17 cellular contexts compared by ENCODE assay signal in the genomic region with DNA sequence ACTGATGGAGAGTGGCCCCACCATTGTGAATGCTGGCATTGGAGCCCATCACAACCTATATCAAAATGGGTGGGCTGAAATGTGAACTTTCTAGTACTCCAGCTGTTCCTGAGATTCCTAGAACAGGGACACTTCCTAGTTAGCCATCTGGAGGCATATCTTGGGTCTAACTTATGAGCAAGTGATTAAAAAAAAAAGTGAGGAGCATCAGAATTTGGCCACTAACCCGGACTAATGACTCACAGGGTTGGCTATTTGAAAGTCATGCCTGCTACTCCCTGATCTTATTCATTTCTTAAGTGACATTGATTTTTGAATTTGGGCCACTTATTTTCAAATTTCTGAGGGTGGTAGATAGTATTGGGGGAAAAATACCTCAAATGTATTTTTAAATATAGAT.
DNase-seq lines count a peak whose midpoint lies in the region; TF ChIP-seq lines count a peak whose summit lies in the region.
"Had no signal": no experiment of that assay in that cellular context is flagged by ENCODE, and none has a peak within 500 bp of the region (broad histone marks: within the 10 kb centered on the region; RNA-seq: fewer than 3 reads in every experiment).

No MANE protein-coding gene starts in this region.

- H3K18ac ChIP-seq in mesenchymal stem cell (ENCODE audit: low read depth in 1 of 2, low read length in 2 of 2), result no peak overlapping the region

- no peaks in the 10 kb centered on the region for H3K36me3 Mint-ChIP-seq in activated CD4-positive, alpha-beta T cell treated with anti-CD3 and anti-CD28 coated beads, Interleukin-2, amount 10 ng/mL, durations not matched to agents 7 days and 5 days (ENCODE audit: low read depth)
- H3K36me3 Mint-ChIP-seq: CD8-positive, alpha-beta memory T cell; T-cell had no signal

- H4K91ac ChIP-seq in mesenchymal stem cell (ENCODE audit: low read length), result peak overlapping the region; percentile 40

- H3K27me3 ChIP-seq in BJ (ENCODE audit: control insufficient read depth, insufficient read depth, low read length) (peaks cover 2% of the 10 kb centered on the region; the same call in 1 of the 2 replicates), GM23248 (replicated peaks; ENCODE audit: insufficient read depth) (peaks cover 14% of the 10 kb centered on the region; the same call in 1 of the 2 replicates), mesenchymal stem cell (ENCODE audit: control insufficient read depth in 1 of 2, insufficient read depth in 1 of 2, low read length in 2 of 2) (peaks cover 0 to 24% of the 10 kb centered on the region in 2 experiments), Peyer's patch (no peaks in the 10 kb centered on the region)
- H3K27me3 ChIP-seq: BLaER1 treated with 17β-estradiol and CSF1 and Interleukin-3, amounts not matched to agents 10 nM and 100 nM had no signal

- no peak overlapping the region for H2BK120ac ChIP-seq in mesenchymal stem cell (ENCODE audit: low read depth, low read length)

- no peak for TF ChIP-seq POLR2A in Peyer's patch (IDR thresholded peaks at IDR 0.05)

- no peak overlapping the region for H2AK5ac ChIP-seq in mesenchymal stem cell (ENCODE audit: low read length, severe bottlenecking)

- no peak overlapping the region for H3K23ac ChIP-seq in mesenchymal stem cell (ENCODE audit: low read length in 2 of 2)

- H3K9me3 ChIP-seq in GM23248 (ENCODE audit: low read depth), result no peaks in the 10 kb centered on the region
- no peaks in the 10 kb centered on the region for H3K9me3 ChIP-seq in mesenchymal stem cell (ENCODE audit: control insufficient read depth, low read length)
- no peaks in the 10 kb centered on the region for H3K9me3 ChIP-seq in Peyer's patch
- H3K9me3 ChIP-seq: BLaER1 treated with 17β-estradiol and CSF1 and Interleukin-3, amounts not matched to agents 10 nM and 100 nM; SK-N-SH had no signal

- peak; percentile 73 for DNase-seq in BJ (ENCODE audit: low read depth)
- DNase-seq in GM23248, result peak; percentile 79
- DNase-seq in RPMI7951 (ENCODE audit: low read depth), result peak; percentile 14
- no peak for DNase-seq in mesenchymal stem cell
- no peak for DNase-seq in iPS-NIHi7 (ENCODE audit: extremely low spot score)
- DNase-seq in Peyer's patch, result no peak
- no peak for DNase-seq in activated CD4-positive, alpha-beta T cell treated with anti-CD3 and anti-CD28 coated beads, Interleukin-2, amount 10 ng/mL, durations not matched to agents 7 days and 5 days
- DNase-seq: ACHN; CD8-positive, alpha-beta memory T cell; DND-41; GF-D8; NCI-H1417 treated with DMSO at 0.1 percent for 48 hours; NCI-H1930; Right ventricle myocardium superior; SK-N-SH; T-cell had no signal

- no peak overlapping the region for H4K8ac ChIP-seq in mesenchymal stem cell (ENCODE audit: low read length)

- H3K9me2 ChIP-seq in GM23248 (ENCODE audit: insufficient read depth), result no peaks in the 10 kb centered on the region
- H3K9me2 ChIP-seq: SK-N-SH had no signal

- in situ Hi-C loops in GM23248 (cut with MboI), result no loop called here

- no peak for TF ChIP-seq CTCF in BJ (IDR thresholded peaks at IDR 0.05; ENCODE audit: insufficient read depth, low read depth, low read length)
- TF ChIP-seq CTCF in Peyer's patch (IDR thresholded peaks at IDR 0.05), result no peak

- H2BK12ac ChIP-seq in mesenchymal stem cell (ENCODE audit: low read length in 2 of 2), result no peak overlapping the region

- WGBS in GM23248 (ENCODE audit: low coverage in 1 of 2, low lambda C conversion rate in 2 of 2, missing lambda C conversion rate in 2 of 2), 2 experiments, result 0% methylated on average over 1 of the region's 1 CpG
- WGBS in mesenchymal stem cell, result 100% methylated on average over 1 of the region's 1 CpG

- H3K4me2 ChIP-seq in GM23248 (ENCODE audit: unreplicated experiment) (no peak overlapping the region), mesenchymal stem cell (ENCODE audit: low read length, poor library complexity, severe bottlenecking) (no peak overlapping the region)
- H3K4me2 ChIP-seq: BLaER1 treated with 17β-estradiol and CSF1 and Interleukin-3, amounts not matched to agents 10 nM and 100 nM; SK-N-SH had no signal

- no peaks in the 10 kb centered on the region for H3K79me2 ChIP-seq in GM23248 (ENCODE audit: insufficient read depth)

- H3K4me1 ChIP-seq in GM23248 (ENCODE audit: insufficient read depth) (peaks cover 19% of the 10 kb centered on the region), mesenchymal stem cell (ENCODE audit: control insufficient read depth, insufficient read depth, low read depth, low read length) (no peaks in the 10 kb centered on the region), Peyer's patch (no peaks in the 10 kb centered on the region)
- H3K4me1 ChIP-seq: BLaER1 treated with 17β-estradiol and CSF1 and Interleukin-3, amounts not matched to agents 10 nM and 100 nM had no signal

- no peak overlapping the region for H2BK15ac ChIP-seq in mesenchymal stem cell (ENCODE audit: low read depth, poor library complexity, severe bottlenecking)

- POLR2A ChIA-PET in BJ (lab: Charles Lee), result no interaction called here
- POLR2A ChIA-PET in activated CD4-positive, alpha-beta T cell treated with anti-CD3 and anti-CD28 coated beads, Interleukin-2, amount 10 ng/mL, durations not matched to agents 7 days and 5 days (lab: Charles Lee), result no interaction called here

- CTCF ChIA-PET in BJ (lab: Yijun Ruan, JAX), result no interaction called here
- CTCF ChIA-PET in activated CD4-positive, alpha-beta T cell treated with anti-CD3 and anti-CD28 coated beads, Interleukin-2, amount 10 ng/mL, durations not matched to agents 7 days and 5 days (lab: Charles Lee), result no interaction called here

- H3K9me3 Mint-ChIP-seq in activated CD4-positive, alpha-beta T cell treated with anti-CD3 and anti-CD28 coated beads, Interleukin-2, amount 10 ng/mL, durations not matched to agents 7 days and 5 days, result peaks cover 5% of the 10 kb centered on the region
- H3K9me3 Mint-ChIP-seq: CD8-positive, alpha-beta memory T cell; T-cell had no signal

- H4K20me1 ChIP-seq in GM23248 (ENCODE audit: insufficient read depth), result no peaks in the 10 kb centered on the region
- H4K20me1 ChIP-seq: BLaER1 treated with 17β-estradiol and CSF1 and Interleukin-3, amounts not matched to agents 10 nM and 100 nM had no signal

- no peaks in the 10 kb centered on the region for H3K79me1 ChIP-seq in mesenchymal stem cell (replicated peaks; ENCODE audit: low read length, poor library complexity, severe bottlenecking)

- 0 out of 2 replicates have a peak, but pooled peaks cover 4% of the 10 kb centered on the region for H3F3A ChIP-seq in GM23248 (ENCODE audit: insufficient read depth)

- H2AFZ ChIP-seq in GM23248 (no peak overlapping the region), mesenchymal stem cell (ENCODE audit: low read depth, low read length) (no peak overlapping the region)

- H3K36me3 ChIP-seq in BJ (ENCODE audit: control insufficient read depth, insufficient read depth, low read length) (no peaks in the 10 kb centered on the region), GM23248 (ENCODE audit: low read depth) (no peaks in the 10 kb centered on the region), mesenchymal stem cell (ENCODE audit: control insufficient read depth in 1 of 2, insufficient read depth in 2 of 2, low read depth in 1 of 2, low read length in 2 of 2) (no peaks in the 10 kb centered on the region), Peyer's patch (no peaks in the 10 kb centered on the region)
- H3K36me3 ChIP-seq: BLaER1 treated with 17β-estradiol and CSF1 and Interleukin-3, amounts not matched to agents 10 nM and 100 nM had no signal

- H3K27ac Mint-ChIP-seq in activated CD4-positive, alpha-beta T cell treated with anti-CD3 and anti-CD28 coated beads, Interleukin-2, amount 10 ng/mL, durations not matched to agents 7 days and 5 days, result no peak overlapping the region
- H3K27ac Mint-ChIP-seq: T-cell had no signal

- no peaks in the 10 kb centered on the region for H3K4me1 Mint-ChIP-seq in activated CD4-positive, alpha-beta T cell treated with anti-CD3 and anti-CD28 coated beads, Interleukin-2, amount 10 ng/mL, durations not matched to agents 7 days and 5 days
- H3K4me1 Mint-ChIP-seq: CD8-positive, alpha-beta memory T cell; T-cell had no signal

- H3K4ac ChIP-seq in mesenchymal stem cell (ENCODE audit: low read depth in 1 of 2, low read length in 2 of 2), result no peak overlapping the region

- H2BK5ac ChIP-seq in mesenchymal stem cell (ENCODE audit: low read depth, low read length, poor library complexity, severe bottlenecking), result no peak overlapping the region

- no peak overlapping the region for H3K4me3 Mint-ChIP-seq in activated CD4-positive, alpha-beta T cell treated with anti-CD3 and anti-CD28 coated beads, Interleukin-2, amount 10 ng/mL, durations not matched to agents 7 days and 5 days
- H3K4me3 Mint-ChIP-seq: CD8-positive, alpha-beta memory T cell; T-cell had no signal

- H3K27me3 Mint-ChIP-seq in activated CD4-positive, alpha-beta T cell treated with anti-CD3 and anti-CD28 coated beads, Interleukin-2, amount 10 ng/mL, durations not matched to agents 7 days and 5 days, result peaks cover 11% of the 10 kb centered on the region

- H3K4me3 ChIP-seq in BJ (ENCODE audit: low read depth, low read length) (no peak overlapping the region), GM23248 (no peak overlapping the region), mesenchymal stem cell (ENCODE audit: insufficient read depth in 1 of 2, low read depth in 1 of 2, low read length in 2 of 2) (no peak overlapping the region), Peyer's patch (no peak overlapping the region)
- H3K4me3 ChIP-seq: BLaER1 treated with 17β-estradiol and CSF1 and Interleukin-3, amounts not matched to agents 10 nM and 100 nM had no signal

- H3K27ac ChIP-seq in GM23248 (no peak overlapping the region), mesenchymal stem cell (ENCODE audit: low read length, poor library complexity, severe bottlenecking) (no peak overlapping the region), Peyer's patch (no peak overlapping the region)
- H3K27ac ChIP-seq: BLaER1 treated with 17β-estradiol and CSF1 and Interleukin-3, amounts not matched to agents 10 nM and 100 nM had no signal

- H3K14ac ChIP-seq in mesenchymal stem cell (ENCODE audit: low read length in 2 of 2), result no peak overlapping the region

- H3K9ac ChIP-seq in GM23248, result no peak overlapping the region
- H3K9ac ChIP-seq in mesenchymal stem cell (ENCODE audit: low read length), result no peak overlapping the region
- H3K9ac ChIP-seq: BLaER1 treated with 17β-estradiol and CSF1 and Interleukin-3, amounts not matched to agents 10 nM and 100 nM; SK-N-SH had no signal

Comparison
In these comparisons a context has a peak if more than half of its experiments do, and no peak if none do; other contexts are left out.
1. DNase-seq: peak in BJ (single experiment), GM23248 (single experiment) and RPMI7951 (single experiment); none in mesenchymal stem cell (single experiment), iPS-NIHi7 (single experiment), Peyer's patch (0 of 3) and activated CD4-positive, alpha-beta T cell treated with anti-CD3 and anti-CD28 coated beads, Interleukin-2, amount 10 ng/mL, durations not matched to agents 7 days and 5 days (single experiment).